In the genomic region with DNA sequence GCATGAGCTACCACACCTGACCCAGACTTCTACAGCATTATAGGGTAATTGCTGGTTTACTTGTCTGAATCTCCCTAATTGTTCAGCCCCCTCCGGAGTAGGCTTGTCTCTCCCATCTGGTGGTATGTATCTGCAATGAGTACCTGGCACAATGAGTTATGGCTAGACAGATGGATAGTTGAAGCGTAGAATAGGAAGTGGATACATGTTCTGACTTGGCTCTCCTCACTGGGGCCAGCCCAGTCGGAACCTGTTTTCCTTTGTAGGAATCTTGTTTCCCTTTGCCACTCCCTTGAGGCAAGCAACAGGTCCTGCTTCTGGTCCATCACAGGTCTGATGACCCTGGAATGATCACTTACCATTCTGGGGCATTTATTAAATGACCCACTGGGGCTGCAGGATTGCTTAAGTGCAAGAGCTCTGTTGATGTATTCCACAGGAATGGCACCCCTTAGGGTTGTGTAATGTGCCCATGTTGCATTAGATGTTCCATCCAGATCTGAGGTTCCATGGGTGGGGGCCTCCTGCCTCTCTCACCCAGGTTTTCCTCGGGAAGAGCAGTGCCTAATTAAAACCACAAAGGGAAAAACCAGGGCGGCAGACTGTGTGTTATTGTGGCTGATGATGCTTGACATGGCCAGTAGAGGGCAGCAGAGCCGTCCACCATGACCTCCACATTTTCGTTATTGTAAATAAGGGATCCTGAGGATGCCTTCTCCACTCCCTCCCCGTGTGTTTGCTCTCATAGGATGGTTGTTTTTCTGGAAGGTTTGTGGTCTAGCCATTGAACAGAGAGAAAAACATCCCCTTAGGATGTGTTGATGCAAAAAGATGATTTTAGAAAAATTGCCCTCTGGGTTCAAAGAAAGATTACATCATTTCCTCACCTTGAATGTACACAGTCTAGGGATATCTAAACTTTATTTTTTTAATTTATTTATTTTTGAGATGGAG, we compare ENCODE assay signal across 1 cellular context.
TF ChIP-seq lines count a peak whose summit lies in the region.

No MANE protein-coding gene starts in this region.

TF ChIP-seq in HepG2, 621 proteins besides CTCF, POLR2A, EP300 and RAD21 (continued from another document and continues in another):
- TF ChIP-seq ATF4 (CRISPR knock-in tag; IDR thresholded peaks at IDR 0.05) = no peak
- TF ChIP-seq ZNF34 (CRISPR knock-in tag; IDR thresholded peaks at IDR 0.05; ENCODE audit: borderline replicate concordance) = no peak
- no peak for TF ChIP-seq IKZF1 (IDR thresholded peaks at IDR 0.05)
- TF ChIP-seq ZNF44 (CRISPR knock-in tag; IDR thresholded peaks at IDR 0.05) = no peak
- TF ChIP-seq ZNF576 (CRISPR knock-in tag; IDR thresholded peaks at IDR 0.05) = no peak
- TF ChIP-seq, protein P1, sequence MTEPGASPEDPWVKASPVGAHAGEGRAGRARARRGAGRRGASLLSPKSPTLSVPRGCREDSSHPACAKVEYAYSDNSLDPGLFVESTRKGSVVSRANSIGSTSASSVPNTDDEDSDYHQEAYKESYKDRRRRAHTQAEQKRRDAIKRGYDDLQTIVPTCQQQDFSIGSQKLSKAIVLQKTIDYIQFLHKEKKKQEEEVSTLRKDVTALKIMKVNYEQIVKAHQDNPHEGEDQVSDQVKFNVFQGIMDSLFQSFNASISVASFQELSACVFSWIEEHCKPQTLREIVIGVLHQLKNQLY (CRISPR knock-in tag; IDR thresholded peaks at IDR 0.05) = no peak
- TF ChIP-seq ZBTB1 (CRISPR knock-in tag; IDR thresholded peaks at IDR 0.05; ENCODE audit: borderline replicate concordance) = no peak
- TF ChIP-seq ZNF496 (CRISPR knock-in tag; IDR thresholded peaks at IDR 0.05; ENCODE audit: insufficient replicate concordance) = no peak
- TF ChIP-seq, protein P2, sequence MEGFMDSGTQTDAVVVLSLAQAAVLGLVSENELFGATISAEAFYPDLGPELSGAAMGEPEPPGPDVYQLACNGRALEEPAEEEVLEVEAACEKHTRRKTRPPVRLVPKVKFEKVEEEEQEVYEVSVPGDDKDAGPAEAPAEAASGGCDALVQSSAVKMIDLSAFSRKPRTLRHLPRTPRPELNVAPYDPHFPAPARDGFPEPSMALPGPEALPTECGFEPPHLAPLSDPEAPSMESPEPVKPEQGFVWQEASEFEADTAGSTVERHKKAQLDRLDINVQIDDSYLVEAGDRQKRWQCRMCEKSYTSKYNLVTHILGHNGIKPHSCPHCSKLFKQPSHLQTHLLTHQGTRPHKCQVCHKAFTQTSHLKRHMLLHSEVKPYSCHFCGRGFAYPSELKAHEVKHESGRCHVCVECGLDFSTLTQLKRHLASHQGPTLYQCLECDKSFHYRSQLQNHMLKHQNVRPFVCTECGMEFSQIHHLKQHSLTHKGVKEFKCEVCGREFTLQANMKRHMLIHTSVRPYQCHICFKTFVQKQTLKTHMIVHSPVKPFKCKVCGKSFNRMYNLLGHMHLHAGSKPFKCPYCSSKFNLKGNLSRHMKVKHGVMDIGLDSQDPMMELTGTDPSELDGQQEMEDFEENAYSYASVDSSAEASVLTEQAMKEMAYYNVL (CRISPR knock-in tag; IDR thresholded peaks at IDR 0.05; ENCODE audit: borderline replicate concordance) = peak; percentile 59; the same call in 1 of the 2 replicates
- no peak for TF ChIP-seq RARA (CRISPR knock-in tag; IDR thresholded peaks at IDR 0.05)
- TF ChIP-seq ZSCAN29 (CRISPR knock-in tag; conservative IDR thresholded peaks at IDR 0.05) = no peak
- TF ChIP-seq POLR2AphosphoS5 (IDR thresholded peaks at IDR 0.05; ENCODE audit: low read depth, low read length) = no peak
- peak; percentile 81 for TF ChIP-seq STAG1 (CRISPR knock-in tag; IDR thresholded peaks at IDR 0.05)
- peak in 1 of 2 experiments; percentile 43; a peak in 1 of 4 replicates for TF ChIP-seq HMGXB4 (CRISPR knock-in tag; IDR thresholded peaks at IDR 0.05; ENCODE audit: borderline replicate concordance in 1 of 2, low read depth in 1 of 2)
- TF ChIP-seq ZNF552 (CRISPR knock-in tag; IDR thresholded peaks at IDR 0.05; ENCODE audit: borderline replicate concordance) = no peak
- no peak for TF ChIP-seq MXD3 (CRISPR knock-in tag; IDR thresholded peaks at IDR 0.05)
- TF ChIP-seq NR2F6 (IDR thresholded peaks at IDR 0.05) = no peak
- 0 out of 2 replicates have a peak, but pooled peaks have one; percentile 7 for TF ChIP-seq NR2F6 (CRISPR knock-in tag; IDR thresholded peaks at IDR 0.05)
- no peak for TF ChIP-seq ELK4 (CRISPR knock-in tag; IDR thresholded peaks at IDR 0.05; ENCODE audit: borderline replicate concordance)
- TF ChIP-seq HNRNPL (IDR thresholded peaks at IDR 0.05; ENCODE audit: low read depth, low read length) = no peak
- peak; percentile 21; the same call in 1 of the 2 replicates for TF ChIP-seq ATF7 (IDR thresholded peaks at IDR 0.05)
- no peak for TF ChIP-seq ATF7 (CRISPR knock-in tag; IDR thresholded peaks at IDR 0.05)
- TF ChIP-seq, protein P3, sequence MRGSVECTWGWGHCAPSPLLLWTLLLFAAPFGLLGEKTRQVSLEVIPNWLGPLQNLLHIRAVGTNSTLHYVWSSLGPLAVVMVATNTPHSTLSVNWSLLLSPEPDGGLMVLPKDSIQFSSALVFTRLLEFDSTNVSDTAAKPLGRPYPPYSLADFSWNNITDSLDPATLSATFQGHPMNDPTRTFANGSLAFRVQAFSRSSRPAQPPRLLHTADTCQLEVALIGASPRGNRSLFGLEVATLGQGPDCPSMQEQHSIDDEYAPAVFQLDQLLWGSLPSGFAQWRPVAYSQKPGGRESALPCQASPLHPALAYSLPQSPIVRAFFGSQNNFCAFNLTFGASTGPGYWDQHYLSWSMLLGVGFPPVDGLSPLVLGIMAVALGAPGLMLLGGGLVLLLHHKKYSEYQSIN (CRISPR knock-in tag; IDR thresholded peaks at IDR 0.05; ENCODE audit: borderline replicate concordance) = no peak
- TF ChIP-seq ZNF382 (CRISPR knock-in tag; IDR thresholded peaks at IDR 0.05; ENCODE audit: borderline replicate concordance) = no peak
- no peak for TF ChIP-seq ATRX (CRISPR knock-in tag; IDR thresholded peaks at IDR 0.05; ENCODE audit: borderline replicate concordance)
- TF ChIP-seq BCL6 (CRISPR knock-in tag; IDR thresholded peaks at IDR 0.05) = 0 out of 2 replicates have a peak, but pooled peaks have one; percentile 20
- TF ChIP-seq TRIM24 (CRISPR knock-in tag; IDR thresholded peaks at IDR 0.05) = no peak
- no peak for TF ChIP-seq PRMT3 (CRISPR knock-in tag; IDR thresholded peaks at IDR 0.05; ENCODE audit: borderline replicate concordance, low read depth)
- TF ChIP-seq SNAPC4 (CRISPR knock-in tag; IDR thresholded peaks at IDR 0.05) = no peak
- no peak for TF ChIP-seq CENPT (CRISPR knock-in tag; IDR thresholded peaks at IDR 0.05; ENCODE audit: low read depth)
- TF ChIP-seq MAX (IDR thresholded peaks at IDR 0.05) = no peak
- TF ChIP-seq, protein P4, sequence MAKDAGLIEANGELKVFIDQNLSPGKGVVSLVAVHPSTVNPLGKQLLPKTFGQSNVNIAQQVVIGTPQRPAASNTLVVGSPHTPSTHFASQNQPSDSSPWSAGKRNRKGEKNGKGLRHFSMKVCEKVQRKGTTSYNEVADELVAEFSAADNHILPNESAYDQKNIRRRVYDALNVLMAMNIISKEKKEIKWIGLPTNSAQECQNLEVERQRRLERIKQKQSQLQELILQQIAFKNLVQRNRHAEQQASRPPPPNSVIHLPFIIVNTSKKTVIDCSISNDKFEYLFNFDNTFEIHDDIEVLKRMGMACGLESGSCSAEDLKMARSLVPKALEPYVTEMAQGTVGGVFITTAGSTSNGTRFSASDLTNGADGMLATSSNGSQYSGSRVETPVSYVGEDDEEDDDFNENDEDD (CRISPR knock-in tag; IDR thresholded peaks at IDR 0.05; ENCODE audit: borderline replicate concordance) = no peak
- no peak for TF ChIP-seq ZNF512 (CRISPR knock-in tag; IDR thresholded peaks at IDR 0.05)
- TF ChIP-seq THRA (CRISPR knock-in tag; IDR thresholded peaks at IDR 0.05; ENCODE audit: borderline replicate concordance) = 0 out of 2 replicates have a peak, but pooled peaks have one; percentile 18
- TF ChIP-seq TEAD2 (CRISPR knock-in tag; IDR thresholded peaks at IDR 0.05) = no peak
- no peak for TF ChIP-seq LCORL (IDR thresholded peaks at IDR 0.05)
- TF ChIP-seq LCORL (CRISPR knock-in tag; IDR thresholded peaks at IDR 0.05) = no peak
